14 cellular contexts compared by ENCODE assay signal in the genomic region with DNA sequence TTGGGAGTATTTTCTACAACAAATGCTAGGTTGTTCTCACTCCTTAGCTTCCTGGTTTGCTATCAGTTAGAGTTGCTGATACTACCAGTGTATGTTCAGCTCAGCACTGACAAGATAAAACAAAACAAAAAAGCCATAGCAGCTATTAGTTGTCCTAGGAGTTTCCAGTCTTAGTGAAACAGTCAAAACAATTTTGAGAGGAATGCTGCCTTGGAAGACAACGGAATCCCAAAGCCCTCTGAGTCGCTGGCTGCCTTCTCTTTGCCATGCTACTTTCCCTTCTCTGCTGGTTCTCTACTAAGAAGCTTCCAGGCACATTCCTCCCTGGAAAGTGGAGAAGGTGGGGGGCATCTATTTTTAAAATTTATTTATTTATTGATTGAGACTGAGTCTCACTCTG.
"Had no signal": no experiment of that assay in that cellular context is flagged by ENCODE, and none has a peak within 500 bp of the region (broad histone marks: within the 10 kb centered on the region; RNA-seq: fewer than 3 reads in every experiment).

No MANE protein-coding gene starts in this region.

- H3K9me3 ChIP-seq: prostate gland had no signal

- H3K4me3 ChIP-seq: prostate gland had no signal

- H3K4me1 ChIP-seq: prostate gland had no signal

- ATAC-seq: activated T-helper 17 cell treated with anti-CD3 and anti-CD28 coated beads, Interleukin-2, amount 50 U/mL, for 72 hours; left colon; natural killer cell treated with Interleukin-12 subunit alpha and Interleukin-12 subunit beta and Interleukin-15 and Interleukin-18, amount 100 ng/mL, for 72 hours; sciatic nerve; T-helper 17 cell; WTC11 had no signal

- DNase-seq: activated CD4-positive, alpha-beta T cell treated with anti-CD3 and anti-CD28 coated beads for 48 hours; activated naive CD4-positive, alpha-beta T cell treated with anti-CD3 and anti-CD28 coated beads for 36 hours; effector CD4-positive, alpha-beta T cell; left colon; occipital lobe; stimulated activated CD4-positive, alpha-beta T cell treated with anti-CD3 and anti-CD28 coated beads, Interleukin-12 subunit alpha, Interleukin-12 subunit beta, amount 100 ng/mL, for 4 hours; stimulated activated naive CD4-positive, alpha-beta T cell; substantia nigra; T-helper 17 cell had no signal

- H3K36me3 ChIP-seq: prostate gland had no signal

- H3K27ac ChIP-seq: prostate gland had no signal
